ENCODE assay signal across 31 cellular contexts in genomic region chr7:78023191-78023590, GRCh38.
"Had no signal": no experiment of that assay in that cellular context is flagged by ENCODE, and none has a peak within 500 bp of the region (broad histone marks: within the 10 kb centered on the region; RNA-seq: fewer than 3 reads in every experiment).

No MANE protein-coding gene starts in this region.

- H3K27ac ChIP-seq: adrenal gland, body of pancreas, brain microvascular endothelial cell, breast epithelium, VCaP had no signal

- H3K4me1 ChIP-seq: breast epithelium had no signal

- H3K27me3 ChIP-seq: adrenal gland, body of pancreas, brain microvascular endothelial cell, breast epithelium had no signal

- H3K9me3 ChIP-seq: adrenal gland, body of pancreas, breast epithelium had no signal

- DNase-seq: activated B cell treated with CpG ODN at 0.5 μM for 24 hours; activated CD4-positive, alpha-beta memory T cell treated with anti-CD3 and anti-CD28 coated beads for 36 hours; activated CD4-positive, alpha-beta T cell treated with anti-CD3 and anti-CD28 coated beads for 4 hours; activated CD4-positive, alpha-beta T cell treated with anti-CD3 and anti-CD28 coated beads, Interleukin-2, amount 10 ng/mL, durations not matched to agents 24 days and 14 days; activated CD4-positive, alpha-beta T cell treated with anti-CD3 and anti-CD28 coated beads, Interleukin-2, amount 50 U/mL, for 1 hour; activated CD4-positive, alpha-beta T cell treated with anti-CD3 and anti-CD28 coated beads, Interleukin-2, amount 50 U/mL, for 4 hours; activated CD4-positive, CD25-positive, alpha-beta regulatory T cell treated with anti-CD3 and anti-CD28 coated beads, Interleukin-2, amount 50 U/mL, for 72 hours; activated CD8-positive, alpha-beta memory T cell treated with anti-CD3 and anti-CD28 coated beads, Interleukin-2, amount 50 U/mL, for 4 hours; activated CD8-positive, alpha-beta T cell treated with anti-CD3 and anti-CD28 coated beads for 36 hours; activated effector memory CD4-positive, alpha-beta T cell treated with anti-CD3 and anti-CD28 coated beads, Interleukin-2, amount 50 U/mL, for 16 hours; activated gamma-delta T cell treated with Interleukin-2 at 50 U/mL for 16 hours; activated naive CD4-positive, alpha-beta T cell; activated naive CD4-positive, alpha-beta T cell treated with anti-CD3 and anti-CD28 coated beads for 36 hours; activated naive CD4-positive, alpha-beta T cell treated with anti-CD3 and anti-CD28 coated beads, Interleukin-2, amount 50 U/mL, for 16 hours; activated naive CD8-positive, alpha-beta T cell treated with anti-CD3 and anti-CD28 coated beads for 36 hours; activated T-cell treated with anti-CD3 and anti-CD28 coated beads for 4 hours; activated T-cell treated with anti-CD3 and anti-CD28 coated beads, Interleukin-2, amount 50 U/mL, for 1 hour; activated T-cell treated with anti-CD3 and anti-CD28 coated beads, Interleukin-2, amount 50 U/mL, for 4 hours; activated T-cell treated with anti-CD3 and anti-CD28 coated beads, Interleukin-2, amount 50 U/mL, for 72 hours; adrenal gland; amniotic stem cell; aorta; body of pancreas; brain microvascular endothelial cell; central memory CD4-positive, alpha-beta T cell; T-helper 2 cell; T-helper 9 cell had no signal

- H3K36me3 ChIP-seq: adrenal gland, brain microvascular endothelial cell, breast epithelium had no signal

- H3K4me3 ChIP-seq: adrenal gland, body of pancreas, breast epithelium had no signal

- ATAC-seq: activated CD8-positive, alpha-beta T cell treated with anti-CD3 and anti-CD28 coated beads for 36 hours; activated naive CD4-positive, alpha-beta T cell treated with anti-CD3 and anti-CD28 coated beads, Interleukin-2, amount 50 U/mL, for 72 hours; activated T-cell treated with anti-CD3 and anti-CD28 coated beads, Interleukin-2, amount 50 U/mL, for 4 hours; activated T-cell treated with anti-CD3 and anti-CD28 coated beads, Interleukin-2, amount 50 U/mL, for 72 hours; activated T-helper 17 cell treated with anti-CD3 and anti-CD28 coated beads, Interleukin-2, amount 50 U/mL, for 72 hours; body of pancreas had no signal
